25 cellular contexts compared by ENCODE assay signal in the genomic region with DNA sequence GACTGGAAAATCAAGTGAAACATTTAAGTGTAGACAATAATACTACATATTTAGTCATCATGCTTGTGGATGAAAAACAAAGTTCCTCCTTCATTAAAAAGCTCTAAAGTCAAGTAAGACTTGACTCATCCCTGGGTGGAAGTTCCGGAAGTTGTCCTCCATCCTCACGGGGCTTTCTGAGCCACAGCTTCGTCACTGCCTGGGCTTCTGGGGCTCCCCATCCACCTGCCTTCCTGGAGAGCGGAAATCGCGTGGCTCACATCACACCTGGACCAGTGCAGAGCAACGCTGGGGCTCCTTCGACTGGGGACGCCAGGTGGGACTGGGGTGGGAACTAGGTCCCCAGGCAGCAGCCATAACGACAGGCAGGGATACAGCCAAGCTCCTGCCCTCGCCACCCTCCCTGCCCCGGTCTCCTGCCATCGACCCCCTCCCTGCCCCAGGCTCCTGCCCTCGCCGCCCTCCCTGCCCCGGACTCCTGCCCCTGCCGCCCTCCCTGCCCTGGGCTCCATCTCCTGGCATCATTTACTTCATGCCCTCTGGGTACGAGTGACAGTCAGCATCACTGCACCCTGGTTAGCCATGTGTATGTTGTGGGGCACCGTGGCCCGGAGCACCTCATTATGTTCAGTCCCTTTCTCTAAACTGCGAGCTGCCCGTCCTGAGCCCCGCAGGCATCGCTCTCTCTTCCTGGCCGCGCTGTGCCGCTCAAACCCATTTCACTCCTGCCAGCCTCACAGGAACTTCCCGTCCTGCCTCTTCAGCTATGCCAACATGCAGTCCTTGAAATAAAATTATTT. TPM values are rescaled to one million over a fixed set of nuclear protein-coding genes. Genes with fewer than 3 reads are reported as not detected.
DNase-seq lines count a peak whose midpoint lies in the region; ATAC-seq and TF ChIP-seq lines count a peak whose summit lies in the region.
"Had no signal": no experiment of that assay in that cellular context is flagged by ENCODE, and none has a peak within 500 bp of the region (broad histone marks: within the 10 kb centered on the region; RNA-seq: fewer than 3 reads in every experiment).

No MANE protein-coding gene starts in this region.

- no peaks in the 10 kb centered on the region for H3K36me3 ChIP-seq in breast epithelium
- H3K36me3 ChIP-seq in mammary epithelial cell (ENCODE audit: insufficient read depth, low read length) = no peaks in the 10 kb centered on the region
- H3K36me3 ChIP-seq in mesenchymal stem cell (ENCODE audit: control insufficient read depth in 1 of 2, insufficient read depth in 2 of 2, low read depth in 1 of 2, low read length in 2 of 2) = peaks cover 51 to 99% of the 10 kb centered on the region in 2 experiments
- H3K36me3 ChIP-seq in thoracic aorta = peaks cover 44% of the 10 kb centered on the region
- H3K36me3 ChIP-seq: BLaER1, ovary had no signal

- H3K27me3 ChIP-seq in breast epithelium (no peaks in the 10 kb centered on the region), mammary epithelial cell (ENCODE audit: insufficient read depth, low read length) (no peaks in the 10 kb centered on the region), mesenchymal stem cell (ENCODE audit: control insufficient read depth in 1 of 2, insufficient read depth in 1 of 2, low read length in 2 of 2) (no peaks in the 10 kb centered on the region), thoracic aorta (replicated peaks; ENCODE audit: insufficient read depth) (no peaks in the 10 kb centered on the region)
- H3K27me3 ChIP-seq: BLaER1, ovary had no signal

- no peak overlapping the region for H2BK15ac ChIP-seq in mesenchymal stem cell (ENCODE audit: low read depth, poor library complexity, severe bottlenecking)

- H3K27ac Mint-ChIP-seq in MCF 10A (ENCODE audit: low read depth, unreplicated experiment) (no peak overlapping the region), Calu3 (ENCODE audit: unreplicated experiment) (no peak overlapping the region)
- H3K27ac Mint-ChIP-seq: activated naive CD4-positive, alpha-beta T cell treated with anti-CD3 and anti-CD28 coated beads, Interleukin-2, amount 50 U/mL, for 72 hours; activated T-cell treated with anti-CD3 and anti-CD28 coated beads, Interleukin-2, amount 50 U/mL, for 72 hours had no signal

- no peak overlapping the region for H4K8ac ChIP-seq in mesenchymal stem cell (ENCODE audit: low read length)

- no peak overlapping the region for H3K23ac ChIP-seq in mesenchymal stem cell (ENCODE audit: low read length in 2 of 2)

- H3K36me3 Mint-ChIP-seq in MCF 10A (ENCODE audit: insufficient read depth, unreplicated experiment) (no peaks in the 10 kb centered on the region), Calu3 (ENCODE audit: insufficient read depth, unreplicated experiment) (no peaks in the 10 kb centered on the region)
- H3K36me3 Mint-ChIP-seq: activated naive CD4-positive, alpha-beta T cell treated with anti-CD3 and anti-CD28 coated beads, Interleukin-2, amount 50 U/mL, for 72 hours had no signal

- H3K9me3 ChIP-seq in breast epithelium (no peaks in the 10 kb centered on the region), mammary epithelial cell (replicated peaks; ENCODE audit: insufficient read depth, low read length) (no peaks in the 10 kb centered on the region), mesenchymal stem cell (ENCODE audit: control insufficient read depth, low read length) (no peaks in the 10 kb centered on the region), thoracic aorta (no peaks in the 10 kb centered on the region)
- H3K9me3 ChIP-seq: BLaER1, ovary, stomach had no signal

- peak in 1 of 2 donors; percentile 40 for DNase-seq in breast epithelium (ENCODE audit: low spot score in 2 of 2)
- DNase-seq in MCF 10A (ENCODE audit: unreplicated experiment) = no peak
- DNase-seq in mammary epithelial cell = peak; percentile 82
- no peak for DNase-seq in mesenchymal stem cell
- DNase-seq in thoracic aorta (ENCODE audit: low spot score) = no peak
- DNase-seq in Calu3 = no peak
- no peak for DNase-seq in NCI-H2171 (lab: John Stamatoyannopoulos, UW)
- DNase-seq: 8988T; activated CD8-positive, alpha-beta memory T cell treated with anti-CD3 and anti-CD28 coated beads for 24 hours; activated T-cell treated with anti-CD3 and anti-CD28 coated beads, Interleukin-2, amount 50 U/mL, for 72 hours; MM.1S; NCI-H1930; NCI-H446; stimulated activated CD4-positive, alpha-beta T cell treated with anti-CD3 and anti-CD28 coated beads, Interleukin-1b, Interleukin-23, amount 100 ng/mL, for 48 hours; stomach; T-helper 9 cell had no signal

- in situ Hi-C loops in mammary epithelial cell (cut with MboI; ENCODE audit: low sequenced_read_pairs in 2 of 2) = no loop called here

- peak overlapping the region; percentile 92 for H2AFZ ChIP-seq in mammary epithelial cell (ENCODE audit: low read depth, low read length)
- H2AFZ ChIP-seq in mesenchymal stem cell (ENCODE audit: low read depth, low read length) = no peak overlapping the region

- H3K9ac ChIP-seq in mammary epithelial cell (ENCODE audit: insufficient read depth, low read length) (no peak overlapping the region), mesenchymal stem cell (ENCODE audit: low read length) (peak overlapping the region; percentile 27)
- H3K9ac ChIP-seq: BLaER1 had no signal

- no peaks in the 10 kb centered on the region for H3K4me1 ChIP-seq in breast epithelium
- H3K4me1 ChIP-seq in mammary epithelial cell (ENCODE audit: insufficient read depth, low read length) = peaks cover 14% of the 10 kb centered on the region
- H3K4me1 ChIP-seq in mesenchymal stem cell (ENCODE audit: control insufficient read depth, insufficient read depth, low read depth, low read length) = peaks cover 4% of the 10 kb centered on the region
- peaks cover 2 to 17% of the 10 kb centered on the region in 2 donors for H3K4me1 ChIP-seq in thoracic aorta (ENCODE audit: control insufficient read depth in 1 of 2, low read depth in 2 of 2)
- H3K4me1 ChIP-seq: BLaER1, stomach had no signal

- no TSS peak for BruUV-seq in MCF 10A (replicated peaks; lab: Mats Ljungman, UMichigan)
- BruUV-seq in mammary epithelial cell (replicated peaks; lab: Mats Ljungman, UMichigan) = no TSS peak
- BruUV-seq in Calu3 (replicated peaks; lab: Mats Ljungman, UMichigan) = no TSS peak

- TF ChIP-seq CTCF in breast epithelium (IDR thresholded peaks at IDR 0.05) = no peak
- no peak for TF ChIP-seq CTCF in MCF 10A (IDR thresholded peaks at IDR 0.05; ENCODE audit: unreplicated experiment)
- TF ChIP-seq CTCF in mammary epithelial cell (conservative IDR thresholded peaks at IDR 0.05 in 1 of 2, IDR thresholded peaks at IDR 0.05 in 1 of 2; ENCODE audit: extremely low read depth in 1 of 2, insufficient read depth in 1 of 2, low read depth in 1 of 2, low read length in 2 of 2) = no peak
- TF ChIP-seq CTCF in thoracic aorta (IDR thresholded peaks at IDR 0.05) = no peak
- no peak for TF ChIP-seq CTCF in Calu3 (IDR thresholded peaks at IDR 0.05; ENCODE audit: unreplicated experiment)

- CTCF ChIA-PET in MCF 10A (lab: Yijun Ruan, JAX) = no interaction called here
- CTCF ChIA-PET in mammary epithelial cell (lab: Charles Lee; ENCODE audit: low non-redundant PET) = no interaction called here
- CTCF ChIA-PET in Calu3 (lab: Charles Lee) = interaction anchor here (0.6 kb wide), 1 partner anchor 26 kb away, joined by 4 read pairs; no protein-coding TSS in a partner anchor

- no peaks in the 10 kb centered on the region for H3K4me1 Mint-ChIP-seq in MCF 10A (ENCODE audit: insufficient read depth, unreplicated experiment)
- no peaks in the 10 kb centered on the region for H3K4me1 Mint-ChIP-seq in Calu3 (ENCODE audit: low read depth, unreplicated experiment)

- H2BK5ac ChIP-seq in mesenchymal stem cell (ENCODE audit: low read depth, low read length, poor library complexity, severe bottlenecking) = no peak overlapping the region

- H3K18ac ChIP-seq in mesenchymal stem cell (ENCODE audit: low read depth in 1 of 2, low read length in 2 of 2) = no peak overlapping the region

- H2BK120ac ChIP-seq in mesenchymal stem cell (ENCODE audit: low read depth, low read length) = no peak overlapping the region

- dilution Hi-C loops in mammary epithelial cell (cut with HindIII; ENCODE audit: low sequenced_read_pairs) = no loop called here

- no peaks in the 10 kb centered on the region for H4K20me1 ChIP-seq in mammary epithelial cell (ENCODE audit: insufficient read depth, low read length)
- H4K20me1 ChIP-seq: BLaER1 had no signal

- H2AK5ac ChIP-seq in mesenchymal stem cell (ENCODE audit: low read length, severe bottlenecking) = no peak overlapping the region

- no peaks in the 10 kb centered on the region for H3K79me1 ChIP-seq in mesenchymal stem cell (replicated peaks; ENCODE audit: low read length, poor library complexity, severe bottlenecking)

- 52% methylated on average over 12 of the region's 28 CpGs for whole genome bisulfite sequencing in mammary epithelial cell (ENCODE audit: low coverage, missing lambda C conversion rate)
- 93% methylated on average over 24 of the region's 28 CpGs for WGBS in mesenchymal stem cell

- no peaks in the 10 kb centered on the region for H3K27me3 Mint-ChIP-seq in MCF 10A (ENCODE audit: insufficient read depth, unreplicated experiment)
- no peaks in the 10 kb centered on the region for H3K27me3 Mint-ChIP-seq in Calu3 (ENCODE audit: unreplicated experiment)

- H3K27ac ChIP-seq in breast epithelium = peak overlapping the region; percentile 82 to 89
- no peak overlapping the region for H3K27ac ChIP-seq in mammary epithelial cell (ENCODE audit: insufficient read depth, low read depth, low read length)
- H3K27ac ChIP-seq in mesenchymal stem cell (ENCODE audit: low read length, poor library complexity, severe bottlenecking) = no peak overlapping the region
- peak overlapping the region; percentile 50 to 63 for H3K27ac ChIP-seq in thoracic aorta
- H3K27ac ChIP-seq: BLaER1, HL-60, ovary, RWPE1, stomach had no signal

- H3K4me2 ChIP-seq in mammary epithelial cell (ENCODE audit: insufficient read depth, low read depth, low read length) = peak overlapping the region; percentile 20
- H3K4me2 ChIP-seq in mesenchymal stem cell (ENCODE audit: low read length, poor library complexity, severe bottlenecking) = no peak overlapping the region
- H3K4me2 ChIP-seq: BLaER1 had no signal

- H3K4me3 Mint-ChIP-seq in MCF 10A (ENCODE audit: unreplicated experiment) = no peak overlapping the region
- H3K4me3 Mint-ChIP-seq in Calu3 (ENCODE audit: low read depth, unreplicated experiment) = no peak overlapping the region
- H3K4me3 Mint-ChIP-seq: activated T-cell treated with anti-CD3 and anti-CD28 coated beads, Interleukin-2, amount 50 U/mL, for 72 hours had no signal

- TF ChIP-seq POLR2A in breast epithelium (IDR thresholded peaks at IDR 0.05) = no peak

- ATAC-seq in thoracic aorta (ENCODE audit: insufficient number of reproducible peaks, low FRiP score, low read depth) = no peak
- no peak for ATAC-seq in HG03439 (IDR thresholded peaks at IDR 0.05; ENCODE audit: unreplicated experiment)
- ATAC-seq: activated CD4-positive, CD25-positive, alpha-beta regulatory T cell treated with anti-CD3 and anti-CD28 coated beads, Interleukin-2, amount 50 U/mL, for 24 hours; activated T-cell treated with anti-CD3 and anti-CD28 coated beads, Interleukin-2, amount 50 U/mL, for 72 hours; HCT116; SK-N-SH treated with all-trans-retinoic acid at 6 μM for 48 hours had no signal

- H3K9me3 Mint-ChIP-seq in MCF 10A (ENCODE audit: unreplicated experiment) (peaks cover 6% of the 10 kb centered on the region), Calu3 (ENCODE audit: low read depth, unreplicated experiment) (no peaks in the 10 kb centered on the region)
- H3K9me3 Mint-ChIP-seq: activated naive CD4-positive, alpha-beta T cell treated with anti-CD3 and anti-CD28 coated beads, Interleukin-2, amount 50 U/mL, for 72 hours; activated T-cell treated with anti-CD3 and anti-CD28 coated beads, Interleukin-2, amount 50 U/mL, for 72 hours had no signal

- POLR2A ChIA-PET in MCF 10A (lab: Yijun Ruan, JAX) = interaction anchor here (0.6 kb wide), 1 partner anchor 17 kb away, joined by 3 read pairs; no protein-coding TSS in a partner anchor

- no peak overlapping the region for H3K14ac ChIP-seq in mesenchymal stem cell (ENCODE audit: low read length in 2 of 2)

- H3K79me2 ChIP-seq in mammary epithelial cell (ENCODE audit: insufficient read depth, low read length) = no peaks in the 10 kb centered on the region

- H2BK12ac ChIP-seq in mesenchymal stem cell (ENCODE audit: low read length in 2 of 2) = no peak overlapping the region

- no peak overlapping the region for H3K4ac ChIP-seq in mesenchymal stem cell (ENCODE audit: low read depth in 1 of 2, low read length in 2 of 2)

- H3K4me3 ChIP-seq in breast epithelium = peak overlapping the region in 2 of 3 donors; percentile 5 to 33
- H3K4me3 ChIP-seq in mammary epithelial cell (replicated peaks in 1 of 3; ENCODE audit: insufficient read depth in 1 of 3, low read depth in 2 of 3, low read length in 3 of 3) = no peak overlapping the region
- no peak overlapping the region for H3K4me3 ChIP-seq in mesenchymal stem cell (ENCODE audit: insufficient read depth in 1 of 2, low read depth in 1 of 2, low read length in 2 of 2)
- H3K4me3 ChIP-seq in thoracic aorta = no peak overlapping the region
- H3K4me3 ChIP-seq: BLaER1, ovary, stomach had no signal

- H4K91ac ChIP-seq in mesenchymal stem cell (ENCODE audit: low read length) = no peak overlapping the region

- intact Hi-C loops in breast epithelium (cut with DNase I; ENCODE audit: low total_unique reads) = loop anchor here (5.0 kb wide), 1 partner anchor 453 kb away; no protein-coding TSS in a partner anchor
- intact Hi-C loops in MCF 10A (cut with micrococcal nuclease) = no loop called here
- intact Hi-C loops in mammary epithelial cell (cut with micrococcal nuclease) = no loop called here
- intact Hi-C loops in Calu3 (cut with micrococcal nuclease; ENCODE audit: unreplicated experiment) = no loop called here

RNA-seq across cellular contexts. Expression of a gene that starts 12.9 kb away (rescaled TPM):
- 100 to 1,000 TPM in 1 of 3 donors, 10 to 100 TPM in 2; 31.9 to 145 (median 73.0) TPM for total RNA-seq in breast epithelium
- total RNA-seq in MCF 10A (2022) = 0.05 TPM in 1 of 2 replicates, not detected in the other
- total RNA-seq in mammary epithelial cell = 1 to 10 TPM in 1 of 2 donors, under 1 TPM in 1; 0.64 to 4.3 TPM
- 0.46 TPM for polyA plus RNA-seq in mammary epithelial cell
- 1.8 TPM for polyA minus RNA-seq in mammary epithelial cell
- polyA plus RNA-seq in mesenchymal stem cell (2013, experiment 1 of 2) = 1.1 TPM
- polyA plus RNA-seq in mesenchymal stem cell (2013, experiment 2 of 2) = 1.2 TPM
- total RNA-seq in thoracic aorta = 100 to 1,000 TPM; 673 to 817 TPM
- total RNA-seq in Calu3 (2022) = not detected in 2 replicates
- total RNA-seq: activated naive CD4-positive, alpha-beta T cell treated with anti-CD3 and anti-CD28 coated beads, Interleukin-2, amount 50 U/mL, for 72 hours; activated T-cell treated with anti-CD3 and anti-CD28 coated beads, Interleukin-2, amount 50 U/mL, for 72 hours had no signal

Comparison
In these comparisons a context has a peak if more than half of its experiments do, and no peak if none do; other contexts are left out.
1. H3K27ac ChIP-seq: peak in breast epithelium (2 of 2) and thoracic aorta (2 of 2); none in mammary epithelial cell (single experiment) and mesenchymal stem cell (single experiment).
2. H3K4me3 ChIP-seq: peak in breast epithelium (2 of 3); none in mammary epithelial cell (0 of 3), mesenchymal stem cell (0 of 2) and thoracic aorta (single experiment).
3. RNA of a gene that starts 12.9 kb away (total RNA-seq): 673 to 817 TPM in thoracic aorta and 31.9 to 145 TPM in breast epithelium; 0.64 to 4.3 TPM in mammary epithelial cell, 0.05 TPM in MCF 10A and not detected in Calu3; every median in the first group is over 4 times any median in the second.